Comparison of ENCODE assay signal across 19 cellular contexts in the genomic region with DNA sequence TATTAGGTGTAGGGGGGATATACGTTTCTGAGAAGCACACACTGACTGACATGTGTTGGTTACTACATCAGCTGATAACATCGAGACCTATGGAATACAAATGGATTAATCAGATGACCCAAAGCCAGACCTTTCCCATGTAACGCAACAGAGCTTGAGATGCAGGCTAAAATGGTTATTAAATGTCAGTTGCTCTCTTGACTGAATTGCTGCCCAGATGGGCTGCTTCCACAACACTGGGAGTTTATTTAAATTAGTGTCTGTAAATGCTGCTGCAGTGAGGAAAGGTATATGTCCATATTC.
"Had no signal": no experiment of that assay in that cellular context is flagged by ENCODE, and none has a peak within 500 bp of the region (broad histone marks: within the 10 kb centered on the region; RNA-seq: fewer than 3 reads in every experiment).

No MANE protein-coding gene starts in this region.

- H3K4me3 Mint-ChIP-seq: activated CD8-positive, alpha-beta T cell treated with anti-CD3 and anti-CD28 coated beads for 36 hours; central memory CD8-positive, alpha-beta T cell; immature natural killer cell had no signal

- H3K27ac Mint-ChIP-seq: activated CD8-positive, alpha-beta T cell treated with anti-CD3 and anti-CD28 coated beads for 36 hours; activated naive CD4-positive, alpha-beta T cell treated with anti-CD3 and anti-CD28 coated beads, Interleukin-2, amount 50 U/mL, for 72 hours; immature natural killer cell had no signal

- ATAC-seq: activated CD8-positive, alpha-beta T cell treated with anti-CD3 and anti-CD28 coated beads for 36 hours; activated naive CD4-positive, alpha-beta T cell treated with anti-CD3 and anti-CD28 coated beads, Interleukin-2, amount 50 U/mL, for 72 hours; gastrocnemius medialis had no signal

- H3K36me3 Mint-ChIP-seq: activated naive CD4-positive, alpha-beta T cell treated with anti-CD3 and anti-CD28 coated beads, Interleukin-2, amount 50 U/mL, for 72 hours; immature natural killer cell had no signal

- DNase-seq: activated CD4-positive, alpha-beta T cell treated with anti-CD3 and anti-CD28 coated beads for 48 hours; activated CD8-positive, alpha-beta T cell treated with anti-CD3 and anti-CD28 coated beads for 36 hours; activated effector memory CD4-positive, alpha-beta T cell treated with anti-CD3 and anti-CD28 coated beads, Interleukin-2, amount 50 U/mL, for 16 hours; activated T-cell treated with anti-CD3 and anti-CD28 coated beads, Interleukin-2, amount 50 U/mL, for 48 hours; brain microvascular endothelial cell; cortex of kidney; gastrocnemius medialis; hippocampal formation; immature natural killer cell; ovary; sigmoid colon; stimulated activated CD4-positive, alpha-beta T cell treated with anti-CD3 and anti-CD28 coated beads, Interleukin-2, amount 100 ng/mL, for 24 hours; stomach; T-helper 2 cell had no signal

- H3K4me3 ChIP-seq: ovary had no signal

- H3K9me3 ChIP-seq: gastrocnemius medialis, lower lobe of right lung, ovary, sigmoid colon, stomach, tibial nerve, vagina had no signal

- H3K9me3 Mint-ChIP-seq: activated CD8-positive, alpha-beta T cell treated with anti-CD3 and anti-CD28 coated beads for 36 hours; activated naive CD4-positive, alpha-beta T cell treated with anti-CD3 and anti-CD28 coated beads, Interleukin-2, amount 50 U/mL, for 72 hours; central memory CD8-positive, alpha-beta T cell had no signal

- H3K36me3 ChIP-seq: brain microvascular endothelial cell, gastrocnemius medialis, lower lobe of right lung, ovary, sigmoid colon, stomach, tibial nerve, vagina had no signal

- H3K27me3 ChIP-seq: ovary, vagina had no signal

- H3K27ac ChIP-seq: brain microvascular endothelial cell, lower lobe of right lung, ovary, sigmoid colon, tibial nerve, vagina had no signal
